Comparison of ENCODE assay signal across 19 cellular contexts in genomic region chr21:42385619-42386018, GRCh38. TPM values are rescaled to one million over a fixed set of nuclear protein-coding genes. Genes with fewer than 3 reads are reported as not detected.
DNase-seq lines count a peak whose midpoint lies in the region; ATAC-seq, FAIRE-seq and TF ChIP-seq lines count a peak whose summit lies in the region.
"Had no signal": no experiment of that assay in that cellular context is flagged by ENCODE, and none has a peak within 500 bp of the region (broad histone marks: within the 10 kb centered on the region; RNA-seq: fewer than 3 reads in every experiment).

No MANE protein-coding gene starts in this region.

- H3K79me2 ChIP-seq in H1 (ENCODE audit: control insufficient read depth in 1 of 2, insufficient read depth in 2 of 2, low read length in 2 of 2) = no peaks in the 10 kb centered on the region

- intact Hi-C loops in upper lobe of right lung (cut with DNase I) = no loop called here

- no peak overlapping the region for H3K14ac ChIP-seq in H1 (ENCODE audit: insufficient read length)

- H3K23me2 ChIP-seq in H1 (ENCODE audit: low read depth, low read length) = no peaks in the 10 kb centered on the region

- CTCF ChIA-PET in H1 (lab: Charles Lee; ENCODE audit: partially characterized antibody) = interaction anchor here (1.3 kb wide), 1 partner anchor 14 kb away, joined by 3 read pairs; no protein-coding TSS in a partner anchor

- H3K4ac ChIP-seq in H1 (replicated peaks; ENCODE audit: insufficient read length, low read depth, low read length) = no peak overlapping the region

- H2BK5ac ChIP-seq in H1 (ENCODE audit: low read depth, low read length) = no peak overlapping the region

- TF ChIP-seq CTCF in H1 (IDR thresholded peaks at IDR 0.05; ENCODE audit: control extremely low read depth in 1 of 3, insufficient read depth in 1 of 3, low read depth in 1 of 3, low read length in 3 of 3) (no peak), neutrophil (IDR thresholded peaks at IDR 0.05) (no peak), upper lobe of right lung (IDR thresholded peaks at IDR 0.05) (no peak), BE2C (IDR thresholded peaks at IDR 0.05; ENCODE audit: low read depth, low read length) (no peak)

- no peak overlapping the region for H3K23ac ChIP-seq in H1 (ENCODE audit: insufficient read length)

- DNase-seq in GM12891 (ENCODE audit: insufficient read length, low spot score) = no peak
- no peak for DNase-seq in H1 (ENCODE audit: low read depth in 1 of 2, low spot score in 2 of 2)
- peak; percentile 37 for DNase-seq in upper lobe of right lung
- no peak for DNase-seq in BE2C
- DNase-seq in UCSD-AML1 (lab: John Stamatoyannopoulos, UW; ENCODE audit: unreplicated experiment) = no peak
- no peak for DNase-seq in stimulated activated CD4-positive, alpha-beta T cell treated with anti-CD3 and anti-CD28 coated beads, Interleukin-15, amount 100 ng/mL, for 24 hours
- DNase-seq: ACHN, GOT3, HFFc6, NCI-H1048, NCI-H1436 treated with DMSO at 0.1 percent for 48 hours, NCI-H2029 treated with DMSO at 0.1 percent for 48 hours, NCI-H524 had no signal

- H3K79me1 ChIP-seq in H1 (ENCODE audit: low read depth, low read length) = no peaks in the 10 kb centered on the region

- H4K5ac ChIP-seq in H1 (ENCODE audit: insufficient read length, low read depth, low read length) = no peak overlapping the region

- FAIRE-seq in GM12891 (lab: Jason Lieb, UNC) = no peak
- FAIRE-seq in H1 (lab: Jason Lieb, UNC) = no peak
- FAIRE-seq: G401.6, GM18507 had no signal

- no peak; the same call in 1 of the 2 replicates for TF ChIP-seq POLR2A in GM12891 (IDR thresholded peaks at IDR 0.05; ENCODE audit: low read depth, low read length)
- no peak for TF ChIP-seq POLR2A in H1 (IDR thresholded peaks at IDR 0.05; ENCODE audit: control extremely low read depth in 1 of 2, low read depth in 2 of 2, low read length in 2 of 2)

- no peak overlapping the region for H2BK20ac ChIP-seq in H1 (ENCODE audit: low read length)

- H4K91ac ChIP-seq in H1 (replicated peaks; ENCODE audit: insufficient read length, low read length) = no peak overlapping the region

- H4K20me1 ChIP-seq in H1 (replicated peaks in 1 of 2; ENCODE audit: control insufficient read depth in 1 of 2, insufficient read depth in 2 of 2, low read length in 2 of 2) = peaks cover 0 to 3% of the 10 kb centered on the region in 2 experiments

- no peak overlapping the region for H3K56ac ChIP-seq in H1 (replicated peaks; ENCODE audit: insufficient read length, low read depth, low read length)

- no peak for TF ChIP-seq EP300 in H1 (IDR thresholded peaks at IDR 0.05; ENCODE audit: borderline replicate concordance in 1 of 2, low read depth in 2 of 2, low read length in 2 of 2)

- H3K4me2 ChIP-seq in H1 (ENCODE audit: insufficient read depth in 1 of 2, low read depth in 2 of 2, low read length in 2 of 2) = no peak overlapping the region
- H3K4me2 ChIP-seq: KMS-11 had no signal

- H4K8ac ChIP-seq in H1 (ENCODE audit: extremely low read depth, insufficient read depth, low read length) = no peak overlapping the region

- H3K27me3 ChIP-seq in H1 (replicated peaks in 1 of 4; ENCODE audit: control insufficient read depth in 3 of 4, extremely low read depth in 1 of 4, insufficient read depth in 3 of 4, low read length in 3 of 4) (0 out of 7 replicates have a peak, but pooled peaks cover 0 to 2% (median 0%) of the 10 kb centered on the region in 4 experiments), neutrophil (no peaks in the 10 kb centered on the region), upper lobe of right lung (no peaks in the 10 kb centered on the region), BE2C (peaks cover 17% of the 10 kb centered on the region)

- no peak overlapping the region; the same call in 1 of the 2 replicates for H2BK12ac ChIP-seq in H1 (ENCODE audit: low read depth, low read length)

- ATAC-seq in upper lobe of right lung = no peak

- peaks cover 0 to 4% of the 10 kb centered on the region in 2 experiments; a peak in 1 of 4 replicates for H3K9me3 ChIP-seq in H1 (ENCODE audit: insufficient read depth in 2 of 2, low read depth in 1 of 2, low read length in 1 of 2)
- H3K9me3 ChIP-seq in neutrophil = no peaks in the 10 kb centered on the region
- H3K9me3 ChIP-seq in upper lobe of right lung = no peaks in the 10 kb centered on the region
- H3K9me3 ChIP-seq in BE2C = no peaks in the 10 kb centered on the region

- no peak overlapping the region for H2AFZ ChIP-seq in H1 (ENCODE audit: low read length)

- 0 out of 2 replicates have a peak overlapping the region, but pooled peaks have one; percentile 16 for H3K18ac ChIP-seq in H1 (ENCODE audit: extremely low read depth, low read length)

- peaks cover 0 to 12% (median 9%) of the 10 kb centered on the region in 4 experiments; a peak in 3 of 7 replicates for H3K4me1 ChIP-seq in H1 (replicated peaks in 1 of 4; ENCODE audit: control insufficient read depth in 3 of 4, insufficient read depth in 4 of 4, low read length in 3 of 4)
- peaks cover 20 to 52% of the 10 kb centered on the region in 2 experiments for H3K4me1 ChIP-seq in neutrophil (ENCODE audit: control insufficient read depth in 1 of 2, insufficient read depth in 1 of 2, low read depth in 1 of 2, low read length in 1 of 2)
- no peaks in the 10 kb centered on the region for H3K4me1 ChIP-seq in upper lobe of right lung
- H3K4me1 ChIP-seq in BE2C = no peaks in the 10 kb centered on the region

- no peak overlapping the region for H2AK5ac ChIP-seq in H1 (ENCODE audit: low read depth, low read length)

- POLR2A ChIA-PET in H1 (lab: Charles Lee; ENCODE audit: partially characterized antibody) = no interaction called here

- 81% methylated on average over 5 of the region's 5 CpGs; no CpG with 5 or more reads in 1 of the 2 experiments for WGBS in H1 (ENCODE audit: extremely low coverage in 1 of 2, insufficient coverage in 1 of 2, insufficient read length in 1 of 2, insufficient replicate concordance in 2 of 2, low coverage in 1 of 2, low lambda C conversion rate in 2 of 2, missing lambda C conversion rate in 1 of 2), 2 experiments

- TF ChIP-seq RAD21 in H1 (IDR thresholded peaks at IDR 0.05 in 1 of 2, conservative IDR thresholded peaks at IDR 0.05 in 1 of 2; ENCODE audit: low read depth in 2 of 2, low read length in 2 of 2) = no peak

- H3K4me3 ChIP-seq in H1 (ENCODE audit: extremely low read depth in 1 of 4, insufficient read depth in 2 of 4, low read depth in 3 of 4, low read length in 4 of 4) = no peak overlapping the region
- no peak overlapping the region for H3K4me3 ChIP-seq in neutrophil (ENCODE audit: low read depth in 1 of 2, low read length in 1 of 2)
- H3K4me3 ChIP-seq in upper lobe of right lung = no peak overlapping the region
- no peak overlapping the region for H3K4me3 ChIP-seq in BE2C (ENCODE audit: low read depth, low read length)

- no peak overlapping the region for H2BK120ac ChIP-seq in H1 (replicated peaks; ENCODE audit: low read depth, low read length)

- no peak overlapping the region for H2BK15ac ChIP-seq in H1 (ENCODE audit: low read length)

- H3K9ac ChIP-seq in H1 (replicated peaks in 1 of 4; ENCODE audit: extremely low read depth in 1 of 4, low read depth in 3 of 4, low read length in 3 of 4) = no peak overlapping the region
- H3K9ac ChIP-seq: KMS-11 had no signal

- no peaks in the 10 kb centered on the region for H3K36me3 ChIP-seq in H1 (ENCODE audit: control insufficient read depth in 2 of 4, insufficient read depth in 4 of 4, low read length in 3 of 4)
- H3K36me3 ChIP-seq in neutrophil = no peaks in the 10 kb centered on the region
- no peaks in the 10 kb centered on the region for H3K36me3 ChIP-seq in upper lobe of right lung
- H3K36me3 ChIP-seq in BE2C = no peaks in the 10 kb centered on the region

- H3K27ac ChIP-seq in H1 (ENCODE audit: low read depth, low read length) (no peak overlapping the region), neutrophil (peak overlapping the region; percentile 67), upper lobe of right lung (no peak overlapping the region)
- H3K27ac ChIP-seq: KMS-11 had no signal

RNA-seq across cellular contexts. Expression of gene TMPRSS3, which starts 10.2 kb away (rescaled TPM):
- polyA plus RNA-seq in GM12891 (2012; ENCODE audit: low read depth, missing spikeins) = 129 TPM
- total RNA-seq in H1 (2021; fragmentation: NEBNext Ultra II Directional; extraction: Animal tissue kit (Norgen Biotek cat#: 25700)) = not detected in 2 replicates
- polyA plus RNA-seq in H1 (2011; rRNA removed) = 0.38 and 0.75 TPM in 2 replicates
- 0.61 TPM for polyA plus RNA-seq in H1 (2011; cell fraction: cytosol; rRNA removed)
- 0.63 TPM for polyA plus RNA-seq in H1 (2011; cell fraction: nucleus; rRNA removed)
- 0.19 to 0.52 TPM (median 0.36 TPM) in 3 of 4 replicates, not detected in the other for polyA plus RNA-seq in H1 (2012, experiment 1 of 2)
- polyA plus RNA-seq in H1 (2012, experiment 2 of 2) = 0.16 TPM
- polyA plus RNA-seq in H1 (2013, experiment 1 of 2) = 0.06 TPM
- polyA plus RNA-seq in H1 (2013, experiment 2 of 2) = 0.13 TPM
- polyA minus RNA-seq in H1 (2011; rRNA and poly(A)+ RNA removed) = 0.44 and 0.63 TPM in 2 replicates
- polyA minus RNA-seq in H1 (2011; cell fraction: cytosol; rRNA and poly(A)+ RNA removed) = not detected
- polyA minus RNA-seq in H1 (2011; cell fraction: nucleus; rRNA and poly(A)+ RNA removed) = 1.3 TPM
- 4.1 TPM for total RNA-seq in upper lobe of right lung
- not detected for polyA plus RNA-seq in BE2C (2012; ENCODE audit: insufficient read depth, insufficient read length, low read depth)
- total RNA-seq: HFFc6 had no signal

RNA-seq across cellular contexts. Expression of gene UBASH3A, which starts 18.1 kb away (rescaled TPM):
- polyA plus RNA-seq in GM12891 (2012; ENCODE audit: low read depth, missing spikeins) = 1.1 TPM
- not detected in 2 replicates for total RNA-seq in H1 (2021; fragmentation: NEBNext Ultra II Directional; extraction: Animal tissue kit (Norgen Biotek cat#: 25700))
- polyA plus RNA-seq in H1 (2011; rRNA removed) = not detected in 2 replicates
- polyA plus RNA-seq in H1 (2011; cell fraction: cytosol; rRNA removed) = not detected
- not detected for polyA plus RNA-seq in H1 (2011; cell fraction: nucleus; rRNA removed)
- polyA plus RNA-seq in H1 (2012, experiment 1 of 2) = not detected in 4 replicates
- not detected for polyA plus RNA-seq in H1 (2012, experiment 2 of 2)
- not detected for polyA plus RNA-seq in H1 (2013, experiment 1 of 2)
- polyA plus RNA-seq in H1 (2013, experiment 2 of 2) = not detected
- polyA minus RNA-seq in H1 (2011; rRNA and poly(A)+ RNA removed) = 0.19 TPM in 1 of 2 replicates, not detected in the other
- not detected for polyA minus RNA-seq in H1 (2011; cell fraction: cytosol; rRNA and poly(A)+ RNA removed)
- polyA minus RNA-seq in H1 (2011; cell fraction: nucleus; rRNA and poly(A)+ RNA removed) = not detected
- total RNA-seq in upper lobe of right lung = 1.5 TPM
- not detected for polyA plus RNA-seq in BE2C (2012; ENCODE audit: insufficient read depth, insufficient read length, low read depth)
- total RNA-seq: HFFc6, MCF 10A, SK-MEL-5 had no signal

RNA-seq across cellular contexts. Expression of gene TFF1, which starts 19.3 kb away (rescaled TPM):
- polyA plus RNA-seq in GM12891 (2012; ENCODE audit: low read depth, missing spikeins) = 0.63 TPM
- not detected in 2 replicates for total RNA-seq in H1 (2021; fragmentation: NEBNext Ultra II Directional; extraction: Animal tissue kit (Norgen Biotek cat#: 25700))
- not detected in 2 replicates for polyA plus RNA-seq in H1 (2011; rRNA removed)
- not detected for polyA plus RNA-seq in H1 (2011; cell fraction: cytosol; rRNA removed)
- polyA plus RNA-seq in H1 (2011; cell fraction: nucleus; rRNA removed) = not detected
- polyA plus RNA-seq in H1 (2012, experiment 1 of 2) = not detected in 4 replicates
- not detected for polyA plus RNA-seq in H1 (2012, experiment 2 of 2)
- polyA plus RNA-seq in H1 (2013, experiment 1 of 2) = not detected
- polyA plus RNA-seq in H1 (2013, experiment 2 of 2) = not detected
- not detected in 2 replicates for polyA minus RNA-seq in H1 (2011; rRNA and poly(A)+ RNA removed)
- not detected for polyA minus RNA-seq in H1 (2011; cell fraction: cytosol; rRNA and poly(A)+ RNA removed)
- polyA minus RNA-seq in H1 (2011; cell fraction: nucleus; rRNA and poly(A)+ RNA removed) = not detected
- not detected for total RNA-seq in upper lobe of right lung
- polyA plus RNA-seq in BE2C (2012; ENCODE audit: insufficient read depth, insufficient read length, low read depth) = not detected
- total RNA-seq: HFFc6, MCF 10A, SK-MEL-5 had no signal

RNA-seq across cellular contexts. Expression of gene TFF2, which starts 34.8 kb away (rescaled TPM):
- not detected for polyA plus RNA-seq in GM12891 (2012; ENCODE audit: low read depth, missing spikeins)
- not detected in 2 replicates for total RNA-seq in H1 (2021; fragmentation: NEBNext Ultra II Directional; extraction: Animal tissue kit (Norgen Biotek cat#: 25700))
- not detected in 2 replicates for polyA plus RNA-seq in H1 (2011; rRNA removed)
- not detected for polyA plus RNA-seq in H1 (2011; cell fraction: cytosol; rRNA removed)
- polyA plus RNA-seq in H1 (2011; cell fraction: nucleus; rRNA removed) = not detected
- not detected in 4 replicates for polyA plus RNA-seq in H1 (2012, experiment 1 of 2)
- polyA plus RNA-seq in H1 (2012, experiment 2 of 2) = not detected
- not detected for polyA plus RNA-seq in H1 (2013, experiment 1 of 2)
- not detected for polyA plus RNA-seq in H1 (2013, experiment 2 of 2)
- not detected in 2 replicates for polyA minus RNA-seq in H1 (2011; rRNA and poly(A)+ RNA removed)
- polyA minus RNA-seq in H1 (2011; cell fraction: cytosol; rRNA and poly(A)+ RNA removed) = not detected
- polyA minus RNA-seq in H1 (2011; cell fraction: nucleus; rRNA and poly(A)+ RNA removed) = not detected
- total RNA-seq in upper lobe of right lung = not detected
- not detected for polyA plus RNA-seq in BE2C (2012; ENCODE audit: insufficient read depth, insufficient read length, low read depth)
- total RNA-seq: HFFc6, MCF 10A, SK-MEL-5 had no signal
